ENCODE assay signal across 1 cellular context in genomic region chr1:93750946-93751345, GRCh38.
TF ChIP-seq lines count a peak whose summit lies in the region.

No MANE protein-coding gene starts in this region.

TF ChIP-seq in WTC11, 78 proteins besides CTCF, POLR2A, EP300 and RAD21 (continued from another document):
- TF ChIP-seq ARID4B (CRISPR knock-in tag; IDR thresholded peaks at IDR 0.05; ENCODE audit: borderline replicate concordance): no peak
- no peak for TF ChIP-seq AR (CRISPR knock-in tag; IDR thresholded peaks at IDR 0.05)
- TF ChIP-seq TCF7 (CRISPR knock-in tag; IDR thresholded peaks at IDR 0.05; ENCODE audit: low read depth): no peak
- no peak for TF ChIP-seq MXD4 (CRISPR knock-in tag; IDR thresholded peaks at IDR 0.05; ENCODE audit: borderline replicate concordance)
- TF ChIP-seq PRDM15 (CRISPR knock-in tag; IDR thresholded peaks at IDR 0.05): no peak
- no peak for TF ChIP-seq ZNF532 (CRISPR knock-in tag; IDR thresholded peaks at IDR 0.05; ENCODE audit: borderline replicate concordance)
- no peak for TF ChIP-seq GABPB1 (CRISPR knock-in tag; IDR thresholded peaks at IDR 0.05)
- no peak for TF ChIP-seq ZNF281 (CRISPR knock-in tag; IDR thresholded peaks at IDR 0.05)
- no peak for TF ChIP-seq ZNF396 (CRISPR knock-in tag; IDR thresholded peaks at IDR 0.05; ENCODE audit: borderline replicate concordance)
- TF ChIP-seq E2F5 (CRISPR knock-in tag; IDR thresholded peaks at IDR 0.05): no peak
- no peak for TF ChIP-seq ZNF263 (CRISPR knock-in tag; IDR thresholded peaks at IDR 0.05; ENCODE audit: low read depth)
- no peak for TF ChIP-seq IRF1 (CRISPR knock-in tag; IDR thresholded peaks at IDR 0.05)
- no peak for TF ChIP-seq CBFB (CRISPR knock-in tag; IDR thresholded peaks at IDR 0.05; ENCODE audit: low read depth)
- TF ChIP-seq PRRX2 (CRISPR knock-in tag; IDR thresholded peaks at IDR 0.05): no peak
